36 cellular contexts compared by ENCODE assay signal in the genomic region with DNA sequence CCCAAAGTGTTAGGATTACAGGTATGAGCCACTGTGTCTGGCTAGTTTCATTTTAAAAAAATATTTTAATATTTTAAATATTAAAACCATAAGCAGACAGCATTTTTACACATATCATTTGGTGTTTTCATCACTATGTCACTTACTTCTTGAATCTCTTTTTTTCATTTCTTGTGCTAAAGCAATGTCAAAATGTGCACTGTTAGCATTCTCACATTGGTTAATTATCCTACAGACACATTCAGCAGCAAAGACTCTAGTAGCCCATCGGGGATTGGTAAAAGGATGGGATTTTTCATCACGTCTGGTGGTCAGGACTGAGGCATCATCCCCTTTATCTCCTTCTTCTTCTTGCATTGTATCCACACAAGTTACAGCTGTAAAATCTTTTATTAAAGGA.
"Had no signal": no experiment of that assay in that cellular context is flagged by ENCODE, and none has a peak within 500 bp of the region (broad histone marks: within the 10 kb centered on the region; RNA-seq: fewer than 3 reads in every experiment).

No MANE protein-coding gene starts in this region.

- H3K27me3 ChIP-seq: adrenal gland, body of pancreas, brain microvascular endothelial cell, breast epithelium had no signal

- H3K9me3 ChIP-seq: adrenal gland, body of pancreas, breast epithelium had no signal

- ATAC-seq: activated CD4-positive, alpha-beta T cell treated with anti-CD3 and anti-CD28 coated beads for 36 hours; activated CD4-positive, CD25-positive, alpha-beta regulatory T cell treated with anti-CD3 and anti-CD28 coated beads, Interleukin-2, amount 50 U/mL, for 24 hours; activated CD8-positive, alpha-beta memory T cell treated with anti-CD3 and anti-CD28 coated beads, Interleukin-2, amount 10 ng/mL, durations not matched to agents 7 days and 5 days; activated CD8-positive, alpha-beta T cell treated with anti-CD3 and anti-CD28 coated beads, Interleukin-2, amount 10 ng/mL, durations not matched to agents 7 days and 5 days; activated naive CD4-positive, alpha-beta T cell treated with anti-CD3 and anti-CD28 coated beads, Interleukin-2, amount 50 U/mL, for 72 hours; activated T-cell treated with anti-CD3 and anti-CD28 coated beads, Interleukin-2, amount 50 U/mL, for 4 hours; activated T-cell treated with anti-CD3 and anti-CD28 coated beads, Interleukin-2, amount 50 U/mL, for 72 hours; activated T-helper 17 cell treated with anti-CD3 and anti-CD28 coated beads, Interleukin-2, amount 50 U/mL, for 72 hours; body of pancreas had no signal

- DNase-seq: activated CD4-positive, alpha-beta memory T cell treated with anti-CD3 and anti-CD28 coated beads, Interleukin-2, amount 10 ng/mL, durations not matched to agents 7 days and 5 days; activated CD4-positive, alpha-beta T cell treated with anti-CD3 and anti-CD28 coated beads for 1 hour; activated CD4-positive, alpha-beta T cell treated with anti-CD3 and anti-CD28 coated beads for 36 hours; activated CD4-positive, alpha-beta T cell treated with anti-CD3 and anti-CD28 coated beads for 48 hours; activated CD4-positive, alpha-beta T cell treated with anti-CD3 and anti-CD28 coated beads, Interleukin-2, amount 10 ng/mL, durations not matched to agents 7 days and 5 days; activated CD4-positive, alpha-beta T cell treated with anti-CD3 and anti-CD28 coated beads, Interleukin-2, amount 50 U/mL, for 48 hours; activated CD4-positive, CD25-positive, alpha-beta regulatory T cell; activated CD8-positive, alpha-beta memory T cell treated with anti-CD3 and anti-CD28 coated beads for 24 hours; activated CD8-positive, alpha-beta memory T cell treated with anti-CD3 and anti-CD28 coated beads, Interleukin-2, amount 10 ng/mL, durations not matched to agents 7 days and 5 days; activated CD8-positive, alpha-beta memory T cell treated with anti-CD3 and anti-CD28 coated beads, Interleukin-2, amount 50 U/mL, for 48 hours; activated CD8-positive, alpha-beta T cell treated with anti-CD3 and anti-CD28 coated beads, Interleukin-2, amount 10 ng/mL, durations not matched to agents 7 days and 5 days; activated effector memory CD4-positive, alpha-beta T cell treated with anti-CD3 and anti-CD28 coated beads, Interleukin-2, amount 50 U/mL, for 16 hours; activated gamma-delta T cell treated with Interleukin-2 at 50 U/mL for 16 hours; activated naive CD4-positive, alpha-beta T cell; activated naive CD4-positive, alpha-beta T cell treated with anti-CD3 and anti-CD28 coated beads for 36 hours; activated naive CD4-positive, alpha-beta T cell treated with anti-CD3 and anti-CD28 coated beads, Interleukin-2, amount 50 U/mL, for 16 hours; activated naive CD8-positive, alpha-beta T cell treated with anti-CD3 and anti-CD28 coated beads for 36 hours; activated T-cell treated with anti-CD3 and anti-CD28 coated beads, Interleukin-2, amount 50 U/mL, for 1 hour; activated T-cell treated with anti-CD3 and anti-CD28 coated beads, Interleukin-2, amount 50 U/mL, for 4 hours; activated T-cell treated with anti-CD3 and anti-CD28 coated beads, Interleukin-2, amount 50 U/mL, for 72 hours; adrenal gland; amniotic stem cell; aorta; body of pancreas; brain microvascular endothelial cell; central memory CD4-positive, alpha-beta T cell; T-helper 1 cell; T-helper 2 cell; T-helper 9 cell had no signal

- H3K4me1 ChIP-seq: breast epithelium had no signal

- H3K27ac ChIP-seq: adrenal gland, body of pancreas, brain microvascular endothelial cell, breast epithelium, VCaP had no signal

- FAIRE-seq: astrocyte, TTC549 had no signal

- H3K4me3 ChIP-seq: adrenal gland, body of pancreas, breast epithelium had no signal

- H3K36me3 ChIP-seq: adrenal gland, brain microvascular endothelial cell, breast epithelium had no signal
